7 cellular contexts compared by ENCODE assay signal in genomic region chr6:63486196-63486595, GRCh38.
"Had no signal": no experiment of that assay in that cellular context is flagged by ENCODE, and none has a peak within 500 bp of the region (broad histone marks: within the 10 kb centered on the region; RNA-seq: fewer than 3 reads in every experiment).

No MANE protein-coding gene starts in this region.

- H2AFZ ChIP-seq: GM23338 had no signal

- H3K9me3 Mint-ChIP-seq: HFFc6 had no signal

- H3K9me3 ChIP-seq: HAP-1 had no signal

- H3K36me3 ChIP-seq: HAP-1 had no signal

- DNase-seq: H7, HFFc6, IMR-90 had no signal

- H3K4me1 ChIP-seq: HAP-1 had no signal

- H3K4me2 ChIP-seq: GM23338 had no signal

- ATAC-seq: GM23338, HCT116, K562 had no signal

- H3K27ac Mint-ChIP-seq: GM23338, HFFc6 had no signal

- H3K4me3 ChIP-seq: GM23338, HAP-1, K562 had no signal

- H3K4me3 Mint-ChIP-seq: GM23338, HFFc6 had no signal

- H3K4me1 Mint-ChIP-seq: GM23338 had no signal
